In genomic region chr14:68679746-68680467, GRCh38 we compare ENCODE assay signal across 15 cellular contexts.
DNase-seq lines count a peak whose midpoint lies in the region; TF ChIP-seq lines count a peak whose summit lies in the region.
"Had no signal": no experiment of that assay in that cellular context is flagged by ENCODE, and none has a peak within 500 bp of the region (broad histone marks: within the 10 kb centered on the region; RNA-seq: fewer than 3 reads in every experiment).

No MANE protein-coding gene starts in this region.

- H3K9me3 ChIP-seq in esophagus squamous epithelium (no peaks in the 10 kb centered on the region), muscle layer of duodenum (ENCODE audit: control insufficient read depth in 1 of 2, low read length in 2 of 2) (no peaks in the 10 kb centered on the region), uterus (no peaks in the 10 kb centered on the region), ovary (no peaks in the 10 kb centered on the region)
- H3K9me3 ChIP-seq: SJSA1 had no signal

- 70 to 77% methylated on average over 8 of the region's 8 CpGs for WGBS in esophagus squamous epithelium, 2 donors
- WGBS in ovary, 3 donors: 84 to 90% (median 88%) methylated on average over 8 of the region's 8 CpGs

- TF ChIP-seq CTCF in esophagus squamous epithelium (IDR thresholded peaks at IDR 0.05) (no peak), uterus (IDR thresholded peaks at IDR 0.05) (no peak), ovary (IDR thresholded peaks at IDR 0.05) (no peak)

- H3K4me1 ChIP-seq in esophagus squamous epithelium (peaks cover 64 to 97% (median 81%) of the 10 kb centered on the region in 3 donors), muscle layer of duodenum (ENCODE audit: control insufficient read depth in 1 of 2, insufficient read depth in 2 of 2, low read length in 2 of 2) (peaks cover 28 to 30% of the 10 kb centered on the region in 2 donors), uterus (peaks cover 0 to 19% of the 10 kb centered on the region in 2 donors), ovary (ENCODE audit: insufficient read depth) (peaks cover 26% of the 10 kb centered on the region)

- H3K9me3 Mint-ChIP-seq in activated naive CD4-positive, alpha-beta T cell treated with anti-CD3 and anti-CD28 coated beads, Interleukin-2, amount 10 ng/mL, durations not matched to agents 7 days and 5 days: no peaks in the 10 kb centered on the region
- H3K9me3 Mint-ChIP-seq: CD4-positive, alpha-beta memory T cell; endodermal cell; immature natural killer cell had no signal

- no peaks in the 10 kb centered on the region for H3K27me3 Mint-ChIP-seq in activated naive CD4-positive, alpha-beta T cell treated with anti-CD3 and anti-CD28 coated beads, Interleukin-2, amount 10 ng/mL, durations not matched to agents 7 days and 5 days
- H3K27me3 Mint-ChIP-seq: CD4-positive, alpha-beta memory T cell had no signal

- intact Hi-C loops in esophagus squamous epithelium (cut with DNase I): loop anchor here (5.0 to 10.0 kb wide), 2 partner anchors 107 to 135 kb away; no protein-coding TSS in a partner anchor
- intact Hi-C loops in uterus (cut with DNase I; ENCODE audit: low total_unique reads): no loop called here
- intact Hi-C loops in ovary (cut with DNase I): loop anchor here in 2 of 4 donors (10.0 kb wide), 2 partner anchors 85 to 105 kb away; no protein-coding TSS in a partner anchor

- no peak for TF ChIP-seq EP300 in ovary (IDR thresholded peaks at IDR 0.05)

- H3K4me1 Mint-ChIP-seq in activated naive CD4-positive, alpha-beta T cell treated with anti-CD3 and anti-CD28 coated beads, Interleukin-2, amount 10 ng/mL, durations not matched to agents 7 days and 5 days: peaks cover 38% of the 10 kb centered on the region

- H3K4me3 Mint-ChIP-seq in activated naive CD4-positive, alpha-beta T cell treated with anti-CD3 and anti-CD28 coated beads, Interleukin-2, amount 10 ng/mL, durations not matched to agents 7 days and 5 days: no peak overlapping the region
- H3K4me3 Mint-ChIP-seq: CD4-positive, alpha-beta memory T cell; endodermal cell; immature natural killer cell had no signal

- peak overlapping the region in 3 of 4 donors; percentile 86 to 93 (median 87) for H3K27ac ChIP-seq in esophagus squamous epithelium
- peak overlapping the region; percentile 28 for H3K27ac ChIP-seq in muscle layer of duodenum (ENCODE audit: low read length)
- H3K27ac ChIP-seq in uterus: peak overlapping the region; percentile 84 to 90
- no peak overlapping the region for H3K27ac ChIP-seq in ovary
- H3K27ac ChIP-seq: SJSA1 had no signal

- H3K27me3 ChIP-seq in esophagus squamous epithelium (no peaks in the 10 kb centered on the region), muscle layer of duodenum (ENCODE audit: low read depth, low read length) (no peaks in the 10 kb centered on the region), uterus (no peaks in the 10 kb centered on the region), ovary (no peaks in the 10 kb centered on the region)
- H3K27me3 ChIP-seq: SJSA1 had no signal

- no peaks in the 10 kb centered on the region for H3K36me3 Mint-ChIP-seq in activated naive CD4-positive, alpha-beta T cell treated with anti-CD3 and anti-CD28 coated beads, Interleukin-2, amount 10 ng/mL, durations not matched to agents 7 days and 5 days
- H3K36me3 Mint-ChIP-seq: CD4-positive, alpha-beta memory T cell; immature natural killer cell had no signal

- no peak overlapping the region for H3K4me3 ChIP-seq in esophagus squamous epithelium
- H3K4me3 ChIP-seq in muscle layer of duodenum (ENCODE audit: low read depth in 1 of 2, low read length in 2 of 2): peak overlapping the region in 1 of 2 donors; percentile 18
- no peak overlapping the region for H3K4me3 ChIP-seq in uterus
- H3K4me3 ChIP-seq in ovary: no peak overlapping the region
- H3K4me3 ChIP-seq: SJSA1 had no signal

- no peaks in the 10 kb centered on the region for H3K36me3 ChIP-seq in esophagus squamous epithelium
- no peaks in the 10 kb centered on the region for H3K36me3 ChIP-seq in muscle layer of duodenum (ENCODE audit: control insufficient read depth in 1 of 2, insufficient read depth in 2 of 2, low read length in 2 of 2)
- no peaks in the 10 kb centered on the region for H3K36me3 ChIP-seq in uterus
- no peaks in the 10 kb centered on the region for H3K36me3 ChIP-seq in ovary
- H3K36me3 ChIP-seq: SJSA1 had no signal

- H3K27ac Mint-ChIP-seq in activated naive CD4-positive, alpha-beta T cell treated with anti-CD3 and anti-CD28 coated beads, Interleukin-2, amount 10 ng/mL, durations not matched to agents 7 days and 5 days: peak overlapping the region; percentile 2
- H3K27ac Mint-ChIP-seq: endodermal cell, immature natural killer cell had no signal

- TF ChIP-seq POLR2A in esophagus squamous epithelium (IDR thresholded peaks at IDR 0.05) (no peak), uterus (IDR thresholded peaks at IDR 0.05) (no peak), ovary (IDR thresholded peaks at IDR 0.05) (no peak)

- DNase-seq in activated naive CD4-positive, alpha-beta T cell treated with anti-CD3 and anti-CD28 coated beads, Interleukin-2, amount 10 ng/mL, durations not matched to agents 7 days and 5 days: no peak
- DNase-seq in activated naive CD4-positive, alpha-beta T cell treated with anti-CD3 and anti-CD28 coated beads, Interleukin-2, amount 50 U/mL, for 16 hours: no peak
- no peak for DNase-seq in esophagus squamous epithelium (lab: John Stamatoyannopoulos, UW)
- no peak for DNase-seq in uterus
- DNase-seq in KG1 (lab: John Stamatoyannopoulos, UW): no peak
- DNase-seq in ovary: no peak
- DNase-seq in activated T-cell treated with anti-CD3 and anti-CD28 coated beads, Interleukin-2, amount 50 U/mL, for 1 hour: no peak
- DNase-seq: activated CD4-positive, alpha-beta T cell treated with anti-CD3 and anti-CD28 coated beads for 4 hours; CD4-positive, alpha-beta memory T cell; central memory CD4-positive, alpha-beta T cell; endodermal cell; immature natural killer cell; NCI-H187 treated with DMSO at 0.1 percent for 48 hours had no signal

- CTCF ChIA-PET in activated naive CD4-positive, alpha-beta T cell treated with anti-CD3 and anti-CD28 coated beads, Interleukin-2, amount 10 ng/mL, durations not matched to agents 7 days and 5 days (lab: Charles Lee): interaction anchor here (0.8 to 1.0 kb wide), 2 partner anchors 16 to 22 kb away, joined by 3 to 4 read pairs; no protein-coding TSS in a partner anchor

Comparison
In these comparisons a context has a peak if more than half of its experiments do, and no peak if none do; other contexts are left out.
1. H3K27ac ChIP-seq: peak in esophagus squamous epithelium (3 of 4), muscle layer of duodenum (single experiment) and uterus (2 of 2); none in ovary (0 of 2).